ENCODE assay signal across 9 cellular contexts in genomic region chr1:21342961-21343838, GRCh38. TPM values are rescaled to one million over a fixed set of nuclear protein-coding genes. Genes with fewer than 3 reads are reported as not detected.
DNase-seq lines count a peak whose midpoint lies in the region; ATAC-seq and TF ChIP-seq lines count a peak whose summit lies in the region.
"Had no signal": no experiment of that assay in that cellular context is flagged by ENCODE, and none has a peak within 500 bp of the region (broad histone marks: within the 10 kb centered on the region; RNA-seq: fewer than 3 reads in every experiment).

No MANE protein-coding gene starts in this region.

- H3K9me3 Mint-ChIP-seq in MCF 10A (ENCODE audit: unreplicated experiment) (no peaks in the 10 kb centered on the region), memory B cell (no peaks in the 10 kb centered on the region), type B pancreatic cell (no peaks in the 10 kb centered on the region)
- no peaks in the 10 kb centered on the region for H3K9me3 Mint-ChIP-seq in activated naive CD4-positive, alpha-beta T cell treated with anti-CD3 and anti-CD28 coated beads, Interleukin-2, amount 50 U/mL, for 72 hours

- H3K36me3 ChIP-seq in breast epithelium: no peaks in the 10 kb centered on the region

- no peaks in the 10 kb centered on the region for H3K36me3 Mint-ChIP-seq in MCF 10A (ENCODE audit: insufficient read depth, unreplicated experiment)
- H3K36me3 Mint-ChIP-seq in activated naive CD4-positive, alpha-beta T cell treated with anti-CD3 and anti-CD28 coated beads, Interleukin-2, amount 50 U/mL, for 72 hours: peaks cover 16 to 39% of the 10 kb centered on the region in 2 donors
- H3K36me3 Mint-ChIP-seq in memory B cell: peaks cover 6% of the 10 kb centered on the region
- H3K36me3 Mint-ChIP-seq in type B pancreatic cell: no peaks in the 10 kb centered on the region

- TF ChIP-seq CTCF in breast epithelium (IDR thresholded peaks at IDR 0.05) (no peak), MCF 10A (IDR thresholded peaks at IDR 0.05; ENCODE audit: unreplicated experiment) (no peak), type B pancreatic cell (conservative IDR thresholded peaks at IDR 0.05) (no peak)

- TF ChIP-seq POLR2A in breast epithelium (IDR thresholded peaks at IDR 0.05): no peak

- no peak for DNase-seq in breast epithelium (ENCODE audit: low spot score in 2 of 2)
- no peak for DNase-seq in MCF 10A (ENCODE audit: unreplicated experiment)
- DNase-seq in activated naive CD4-positive, alpha-beta T cell treated with anti-CD3 and anti-CD28 coated beads, Interleukin-2, amount 50 U/mL, for 72 hours (ENCODE audit: low spot score in 2 of 2): peak in 1 of 2 donors; percentile 38
- DNase-seq in memory B cell (ENCODE audit: low spot score in 2 of 2): peak in 1 of 2 donors; percentile 44
- DNase-seq in type B pancreatic cell (ENCODE audit: extremely low spot score, unreplicated experiment): no peak
- DNase-seq in ureter (ENCODE audit: low spot score): no peak
- DNase-seq in D341Med (ENCODE audit: low spot score): no peak
- DNase-seq: activated CD4-positive, CD25-positive, alpha-beta regulatory T cell treated with anti-CD3 and anti-CD28 coated beads, Interleukin-2, amount 50 U/mL, for 72 hours had no signal

- no peaks in the 10 kb centered on the region for H3K27me3 ChIP-seq in breast epithelium

- no TSS peak for BruUV-seq in MCF 10A (replicated peaks; lab: Mats Ljungman, UMichigan)

- H3K9me3 ChIP-seq in breast epithelium: no peaks in the 10 kb centered on the region

- no peak overlapping the region for H3K27ac Mint-ChIP-seq in MCF 10A (ENCODE audit: low read depth, unreplicated experiment)
- H3K27ac Mint-ChIP-seq in activated naive CD4-positive, alpha-beta T cell treated with anti-CD3 and anti-CD28 coated beads, Interleukin-2, amount 50 U/mL, for 72 hours: peak overlapping the region; percentile 90 to 94
- peak overlapping the region; percentile 89 for H3K27ac Mint-ChIP-seq in memory B cell
- peak overlapping the region; percentile 70 for H3K27ac Mint-ChIP-seq in type B pancreatic cell

- H3K27me3 Mint-ChIP-seq in MCF 10A (ENCODE audit: insufficient read depth, unreplicated experiment) (no peaks in the 10 kb centered on the region), memory B cell (no peaks in the 10 kb centered on the region), type B pancreatic cell (peaks cover 5% of the 10 kb centered on the region)

- H3K4me3 Mint-ChIP-seq in MCF 10A (ENCODE audit: unreplicated experiment): no peak overlapping the region
- H3K4me3 Mint-ChIP-seq in memory B cell: peak overlapping the region; percentile 84
- H3K4me3 Mint-ChIP-seq in type B pancreatic cell: peak overlapping the region; percentile 88

- intact Hi-C loops in breast epithelium (cut with DNase I; ENCODE audit: low total_unique reads) (no loop called here), MCF 10A (cut with micrococcal nuclease) (no loop called here)

- H3K4me1 Mint-ChIP-seq in MCF 10A (ENCODE audit: insufficient read depth, unreplicated experiment): peaks cover 14% of the 10 kb centered on the region
- H3K4me1 Mint-ChIP-seq in memory B cell: peaks cover 52% of the 10 kb centered on the region
- peaks cover 38% of the 10 kb centered on the region for H3K4me1 Mint-ChIP-seq in type B pancreatic cell (ENCODE audit: unreplicated experiment)

- POLR2A ChIA-PET in MCF 10A (lab: Yijun Ruan, JAX): interaction anchor here (1.2 to 2.3 kb wide), 2 partner anchors 18 kb away, joined by 3 to 17 read pairs; no protein-coding TSS in a partner anchor

- H3K4me1 ChIP-seq in breast epithelium: peaks cover 18 to 53% of the 10 kb centered on the region in 2 donors

- CTCF ChIA-PET in MCF 10A (lab: Yijun Ruan, JAX): interaction anchor here (0.7 to 2.6 kb wide), 3 partner anchors 25 to 708 kb away, joined by 3 to 9 read pairs (median 6); no protein-coding TSS in a partner anchor

- ATAC-seq in activated naive CD4-positive, alpha-beta T cell treated with anti-CD3 and anti-CD28 coated beads, Interleukin-2, amount 50 U/mL, for 72 hours: peak; percentile 55 to 67
- ATAC-seq in memory B cell (ENCODE audit: low read depth) (peak; percentile 51), GM21515 (IDR thresholded peaks at IDR 0.05; ENCODE audit: unreplicated experiment) (no peak)

- peak overlapping the region; percentile 94 to 98 for H3K27ac ChIP-seq in breast epithelium

- peak overlapping the region; percentile 84 to 92 (median 87) for H3K4me3 ChIP-seq in breast epithelium

RNA-seq across cellular contexts. Expression of gene ECE1, which starts 52.9 kb away (rescaled TPM):
- total RNA-seq in breast epithelium: 100 to 1,000 TPM in 2 of 3 donors, 10 to 100 TPM in 1; 62.6 to 121 (median 112) TPM
- 40.0 and 46.8 TPM in 2 replicates for total RNA-seq in MCF 10A (2022)
- 100 to 1,000 TPM; 111 to 118 TPM for total RNA-seq in activated naive CD4-positive, alpha-beta T cell treated with anti-CD3 and anti-CD28 coated beads, Interleukin-2, amount 50 U/mL, for 72 hours
- total RNA-seq in type B pancreatic cell (ENCODE audit: low replicate concordance): 37.2 and 49.8 TPM in 2 replicates
- total RNA-seq in ureter: 131 TPM
